Comparison of ENCODE assay signal across 8 cellular contexts in genomic region chr1:226827968-226828513, GRCh38. TPM values are rescaled to one million over a fixed set of nuclear protein-coding genes. Genes with fewer than 3 reads are reported as not detected.
DNase-seq lines count a peak whose midpoint lies in the region; ATAC-seq and TF ChIP-seq lines count a peak whose summit lies in the region.

No MANE protein-coding gene starts in this region.

- H3K27ac Mint-ChIP-seq in T-cell = peak overlapping the region; percentile 75 to 80

- H3K9me3 ChIP-seq in adrenal gland (replicated peaks in 1 of 3) (no peaks in the 10 kb centered on the region), right atrium auricular region (no peaks in the 10 kb centered on the region), vagina (no peaks in the 10 kb centered on the region)

- TF ChIP-seq POLR2A in adrenal gland (IDR thresholded peaks at IDR 0.05) (no peak), vagina (IDR thresholded peaks at IDR 0.05) (no peak)

- H3K4me1 Mint-ChIP-seq in T-cell = peaks cover 22 to 44% (median 23%) of the 10 kb centered on the region in 3 donors

- peak; percentile 91 for ATAC-seq in GM18502 (IDR thresholded peaks at IDR 0.05; ENCODE audit: poor library complexity, unreplicated experiment)
- peak; percentile 91 for ATAC-seq in HG02970 (IDR thresholded peaks at IDR 0.05; ENCODE audit: low FRiP score, unreplicated experiment)
- peak; percentile 94 to 99 (median 98) for ATAC-seq in T-cell (replicated peaks in 1 of 4)

- TF ChIP-seq CTCF in adrenal gland (IDR thresholded peaks at IDR 0.05) (peak; percentile 84 to 96 (median 92)), right atrium auricular region (IDR thresholded peaks at IDR 0.05) (peak; percentile 85 to 97), vagina (IDR thresholded peaks at IDR 0.05) (peak; percentile 86 to 98 (median 95))

- CTCF ChIA-PET in T-cell (lab: Charles Lee) = interaction anchor here (0.6 to 2.0 kb wide), 14 partner anchors 11 to 205 kb away, joined by 3 to 13 read pairs (median 6); partner anchors contain the start of gene ITPKB (in 2 of the 2)

- peak overlapping the region; percentile 51 to 65 (median 56) for H3K4me3 Mint-ChIP-seq in T-cell

- POLR2A ChIA-PET in T-cell (lab: Charles Lee) = no interaction called here

- DNase-seq in NCI-H1694 (lab: John Stamatoyannopoulos, UW) (peak; percentile 87), T-cell (peak; percentile 80 to 95 (median 91)), adrenal gland (peak; percentile 93 to 98 (median 96)), right atrium auricular region (ENCODE audit: low spot score) (peak; percentile 95), vagina (ENCODE audit: extremely low spot score in 2 of 2) (peak; percentile 92 to 93)

- H3K4me1 ChIP-seq in adrenal gland (replicated peaks in 1 of 2) (peaks cover 0 to 12% of the 10 kb centered on the region in 2 donors), right atrium auricular region (peaks cover 0 to 15% of the 10 kb centered on the region in 2 donors), rectal smooth muscle tissue (ENCODE audit: control insufficient read depth, insufficient read depth, low read length) (peaks cover 12% of the 10 kb centered on the region), vagina (peaks cover 17% of the 10 kb centered on the region)

- no peaks in the 10 kb centered on the region for H3K36me3 Mint-ChIP-seq in T-cell

- no peaks in the 10 kb centered on the region for H3K27me3 Mint-ChIP-seq in T-cell

- H3K27ac ChIP-seq in adrenal gland = peak overlapping the region in 2 of 5 donors; percentile 51 to 62
- H3K27ac ChIP-seq in right atrium auricular region = peak overlapping the region; percentile 75 to 76
- H3K27ac ChIP-seq in rectal smooth muscle tissue (ENCODE audit: low read depth, low read length) = peak overlapping the region; percentile 94
- H3K27ac ChIP-seq in vagina = peak overlapping the region; percentile 95

- no peaks in the 10 kb centered on the region for H3K27me3 ChIP-seq in adrenal gland
- no peaks in the 10 kb centered on the region for H3K27me3 ChIP-seq in right atrium auricular region
- H3K27me3 ChIP-seq in rectal smooth muscle tissue (ENCODE audit: control insufficient read depth, insufficient read depth, low read length) = no peaks in the 10 kb centered on the region
- no peaks in the 10 kb centered on the region for H3K27me3 ChIP-seq in vagina

- intact Hi-C loops in adrenal gland (cut with DNase I) = loop anchor here (2.0 to 10.0 kb wide), 3 partner anchors 193 to 283 kb away; partner anchors contain the start of gene STUM (in 1 of the 2)
- intact Hi-C loops in vagina (cut with DNase I) = loop anchor here (2.0 to 5.0 kb wide), 4 partner anchors 176 to 279 kb away; partner anchors contain the start of gene STUM

- H3K9ac ChIP-seq in rectal smooth muscle tissue (ENCODE audit: low read length) = peak overlapping the region; percentile 60

- H3K36me3 ChIP-seq in adrenal gland (replicated peaks in 1 of 2) = no peaks in the 10 kb centered on the region
- H3K36me3 ChIP-seq in right atrium auricular region = no peaks in the 10 kb centered on the region
- H3K36me3 ChIP-seq in rectal smooth muscle tissue (ENCODE audit: control insufficient read depth, insufficient read depth, low read length) = no peaks in the 10 kb centered on the region
- H3K36me3 ChIP-seq in vagina = no peaks in the 10 kb centered on the region

- peak overlapping the region in 1 of 4 donors; percentile 16 for H3K4me3 ChIP-seq in adrenal gland
- peak overlapping the region in 1 of 2 donors; percentile 20 for H3K4me3 ChIP-seq in right atrium auricular region
- peak overlapping the region; percentile 45 for H3K4me3 ChIP-seq in rectal smooth muscle tissue (ENCODE audit: low read length)
- H3K4me3 ChIP-seq in vagina = peak overlapping the region in 1 of 2 donors; percentile 1

- 2 to 6% (median 4%) methylated on average over 13 to 19 of the region's 19 CpGs for WGBS in adrenal gland, 4 donors

- no peaks in the 10 kb centered on the region for H3K9me3 Mint-ChIP-seq in T-cell

RNA-seq across cellular contexts. Expression of gene PSEN2, which starts 42.4 kb away (rescaled TPM):
- total RNA-seq in T-cell (1 to 10 TPM; 1.9 to 5.6 (median 4.0) TPM), adrenal gland (10 to 100 TPM; 32.7 to 63.5 (median 45.7) TPM), right atrium auricular region (10 to 100 TPM; 22.6 to 23.3 TPM), vagina (22.1 TPM)
- polyA plus RNA-seq in adrenal gland = 10 to 100 TPM; 27.2 to 37.0 (median 28.7) TPM
